Comparison of ENCODE assay signal across 8 cellular contexts in genomic region chr16:10941935-10942351, GRCh38. TPM values are rescaled to one million over a fixed set of nuclear protein-coding genes. Genes with fewer than 3 reads are reported as not detected.
DNase-seq lines count a peak whose midpoint lies in the region; ATAC-seq and TF ChIP-seq lines count a peak whose summit lies in the region.
"Not testable (repeated sequence)": the region's sequence is repeated elsewhere in the genome, so short reads cannot be mapped to it uniquely, and the experiment has no call there.

No MANE protein-coding gene starts in this region.

- H3K9ac ChIP-seq in SU-DHL-6 (ENCODE audit: low read length) (peak overlapping the region; percentile 69), smooth muscle cell (ENCODE audit: low read depth) (peak overlapping the region; percentile 84)

- peaks cover 12% of the 10 kb centered on the region; the same call in 1 of the 2 replicates for H3F3A ChIP-seq in SU-DHL-6 (ENCODE audit: insufficient read depth)
- not testable (repeated sequence) for H3F3A ChIP-seq in smooth muscle cell (ENCODE audit: low read depth)

- TF ChIP-seq CTCF in AG10803 (conservative IDR thresholded peaks at IDR 0.05; ENCODE audit: low read length); SU-DHL-6 (IDR thresholded peaks at IDR 0.05; ENCODE audit: insufficient read depth, low read length, poor library complexity, severe bottlenecking); astrocyte of the cerebellum (IDR thresholded peaks at IDR 0.05; ENCODE audit: low read depth, low read length, missing control alignments); fibroblast of villous mesenchyme (IDR thresholded peaks at IDR 0.05; ENCODE audit: insufficient read depth, low read depth, low read length); smooth muscle cell (IDR thresholded peaks at IDR 0.05; ENCODE audit: borderline replicate concordance, insufficient read depth, poor library complexity, severe bottlenecking): not testable (repeated sequence)

- H3K27me3 ChIP-seq in SU-DHL-6 (ENCODE audit: low read length); mononuclear cell (ENCODE audit: insufficient read depth, low read length); smooth muscle cell (ENCODE audit: low read depth): not testable (repeated sequence)

- H4K20me1 ChIP-seq in SU-DHL-6 (ENCODE audit: low read depth, low read length) = not testable (repeated sequence)
- peaks cover 59% of the 10 kb centered on the region for H4K20me1 ChIP-seq in smooth muscle cell (ENCODE audit: low read depth)

- under 1% methylated on average over 47 of the region's 52 CpGs for WGBS in smooth muscle cell (ENCODE audit: low lambda C conversion rate)

- not testable (repeated sequence) for H3K27ac ChIP-seq in SU-DHL-6 (ENCODE audit: low read depth, low read length)
- H3K27ac ChIP-seq in smooth muscle cell (ENCODE audit: low read depth) = peak overlapping the region; percentile 48

- H3K4me2 ChIP-seq in SU-DHL-6 (ENCODE audit: low read depth, low read length, poor library complexity, severe bottlenecking) (peak overlapping the region; percentile 90), smooth muscle cell (peak overlapping the region; percentile 89)

- in situ Hi-C loops in astrocyte of the cerebellum (cut with HindIII; ENCODE audit: low sequenced_read_pairs) = not testable (repeated sequence)

- H3K4me1 ChIP-seq in mononuclear cell (ENCODE audit: insufficient read depth, low read length) = peaks cover 87% of the 10 kb centered on the region
- peaks cover 34% of the 10 kb centered on the region for H3K4me1 ChIP-seq in smooth muscle cell (ENCODE audit: low read depth)

- peak; percentile 7 for ATAC-seq in GM19397 (IDR thresholded peaks at IDR 0.05; ENCODE audit: unreplicated experiment)
- ATAC-seq in HG03354 (IDR thresholded peaks at IDR 0.05; ENCODE audit: poor library complexity, severe bottlenecking, unreplicated experiment) = peak; percentile 19

- not testable (repeated sequence) for H3K36me3 ChIP-seq in SU-DHL-6 (ENCODE audit: low read length); smooth muscle cell (ENCODE audit: low read depth)

- H3K79me2 ChIP-seq in SU-DHL-6 (ENCODE audit: insufficient read depth, low read length) = peaks cover 15% of the 10 kb centered on the region; the same call in 1 of the 2 replicates
- H3K79me2 ChIP-seq in smooth muscle cell (ENCODE audit: low read depth) = peaks cover 68% of the 10 kb centered on the region

- not testable (repeated sequence) for DNase-seq in AG10803 (ENCODE audit: low read depth); astrocyte of the cerebellum (ENCODE audit: low read depth); fibroblast of villous mesenchyme (ENCODE audit: low read depth); smooth muscle cell (lab: John Stamatoyannopoulos, UW; ENCODE audit: unreplicated experiment)

- H2AFZ ChIP-seq in SU-DHL-6 (ENCODE audit: low read depth, low read length, severe bottlenecking) (peak overlapping the region; percentile 46), smooth muscle cell (ENCODE audit: low read depth) (peak overlapping the region; percentile 89)

- H3K9me3 ChIP-seq in SU-DHL-6 (ENCODE audit: insufficient read depth, low read length); mononuclear cell (ENCODE audit: low read depth, low read length); smooth muscle cell (replicated peaks; ENCODE audit: low read depth): not testable (repeated sequence)

- H3K4me3 ChIP-seq in AG10803 (ENCODE audit: low read length) (peak overlapping the region; percentile 77), SU-DHL-6 (ENCODE audit: insufficient read depth, low read length, poor library complexity, severe bottlenecking) (peak overlapping the region; percentile 67), astrocyte of the cerebellum (ENCODE audit: low read depth, low read length) (peak overlapping the region; percentile 56), fibroblast of villous mesenchyme (ENCODE audit: low read depth, low read length) (peak overlapping the region; percentile 76), mononuclear cell (ENCODE audit: low read length) (peak overlapping the region; percentile 54), smooth muscle cell (peak overlapping the region; percentile 85)

- not testable (repeated sequence) for H3K9me2 ChIP-seq in SU-DHL-6 (replicated peaks; ENCODE audit: insufficient read depth, low read length)

RNA-seq across cellular contexts. Expression of gene DEXI, which starts 0.3 kb away (rescaled TPM):
- total RNA-seq in fibroblast of villous mesenchyme (40.2 and 41.2 TPM in 2 replicates), mononuclear cell (7.5 TPM), smooth muscle cell (29.9 and 71.8 TPM in 2 replicates)
- 58.5 and 59.4 TPM in 2 replicates for polyA plus RNA-seq in smooth muscle cell

RNA-seq across cellular contexts. Expression of gene CLEC16A, which starts 2.4 kb away (rescaled TPM):
- 28.7 and 32.4 TPM in 2 replicates for total RNA-seq in fibroblast of villous mesenchyme
- total RNA-seq in mononuclear cell = 26.9 TPM
- total RNA-seq in smooth muscle cell = 16.2 and 17.0 TPM in 2 replicates
- polyA plus RNA-seq in smooth muscle cell = 12.6 and 17.7 TPM in 2 replicates
